Comparison of ENCODE assay signal across 35 cellular contexts in the genomic region with DNA sequence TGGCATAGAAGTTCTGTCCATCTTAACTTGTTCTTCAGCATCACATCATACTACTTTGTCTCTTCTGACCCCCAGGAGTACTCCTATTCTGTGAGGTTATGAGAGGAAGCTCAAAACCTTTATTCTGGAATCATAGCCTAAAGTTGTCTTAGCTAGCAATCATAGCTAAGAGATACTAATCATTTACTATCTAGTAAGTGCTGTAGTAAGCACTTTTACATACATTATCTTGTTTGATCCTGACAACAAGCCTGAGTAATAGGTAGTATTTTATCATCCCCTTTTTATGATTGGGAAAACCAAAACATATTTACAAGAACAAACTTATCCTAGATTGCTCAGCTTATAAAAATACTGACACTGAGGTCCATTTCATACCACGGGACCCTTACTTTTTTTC. TPM values are rescaled to one million over a fixed set of nuclear protein-coding genes. Genes with fewer than 3 reads are reported as not detected.
"Had no signal": no experiment of that assay in that cellular context is flagged by ENCODE, and none has a peak within 500 bp of the region (broad histone marks: within the 10 kb centered on the region; RNA-seq: fewer than 3 reads in every experiment).

No MANE protein-coding gene starts in this region.

- ATAC-seq: activated CD8-positive, alpha-beta T cell treated with anti-CD3 and anti-CD28 coated beads for 36 hours; activated naive CD8-positive, alpha-beta T cell treated with anti-CD3 and anti-CD28 coated beads, Interleukin-2, amount 50 U/mL, for 24 hours; body of pancreas had no signal

- H3K27me3 Mint-ChIP-seq: activated B cell treated with CpG ODN at 0.5 μM for 24 hours; activated naive CD4-positive, alpha-beta T cell treated with anti-CD3 and anti-CD28 coated beads, Interleukin-2, amount 10 ng/mL, durations not matched to agents 7 days and 5 days; activated naive CD4-positive, alpha-beta T cell treated with anti-CD3 and anti-CD28 coated beads, Interleukin-2, amount 50 U/mL, for 24 hours; activated naive CD8-positive, alpha-beta T cell had no signal

- FAIRE-seq: TTC549 had no signal

- H3K36me3 ChIP-seq: ascending aorta, brain microvascular endothelial cell, breast epithelium had no signal

- H3K4me1 Mint-ChIP-seq: activated B cell treated with CpG ODN at 0.5 μM for 24 hours; activated CD4-positive, alpha-beta T cell treated with anti-CD3 and anti-CD28 coated beads, Interleukin-2, amount 10 ng/mL, durations not matched to agents 24 days and 14 days; activated naive CD4-positive, alpha-beta T cell treated with anti-CD3 and anti-CD28 coated beads, Interleukin-2, amount 10 ng/mL, durations not matched to agents 7 days and 5 days; activated naive CD4-positive, alpha-beta T cell treated with anti-CD3 and anti-CD28 coated beads, Interleukin-2, amount 50 U/mL, for 24 hours had no signal

- H3K4me3 ChIP-seq: ascending aorta, body of pancreas, breast epithelium had no signal

- H3K4me3 Mint-ChIP-seq: activated B cell treated with CpG ODN at 0.5 μM for 24 hours; activated CD4-positive, alpha-beta memory T cell treated with anti-CD3 and anti-CD28 coated beads for 36 hours; activated CD4-positive, alpha-beta T cell treated with anti-CD3 and anti-CD28 coated beads, Interleukin-2, amount 10 ng/mL, durations not matched to agents 24 days and 14 days; activated CD8-positive, alpha-beta T cell treated with anti-CD3 and anti-CD28 coated beads for 36 hours; activated naive CD4-positive, alpha-beta T cell treated with anti-CD3 and anti-CD28 coated beads, Interleukin-2, amount 10 ng/mL, durations not matched to agents 7 days and 5 days; activated naive CD4-positive, alpha-beta T cell treated with anti-CD3 and anti-CD28 coated beads, Interleukin-2, amount 50 U/mL, for 24 hours; activated naive CD8-positive, alpha-beta T cell; activated naive CD8-positive, alpha-beta T cell treated with anti-CD3 and anti-CD28 coated beads, Interleukin-2, amount 10 ng/mL, durations not matched to agents 7 days and 5 days; activated naive CD8-positive, alpha-beta T cell treated with anti-CD3 and anti-CD28 coated beads, Interleukin-2, amount 50 U/mL, for 24 hours; activated T-cell treated with anti-CD3 and anti-CD28 coated beads, Interleukin-2, amount 50 U/mL, for 24 hours; T-helper 1 cell treated with Interleukin-12 subunit alpha and Interleukin-12 subunit beta and Interleukin-4 antibody, amounts not matched to agents 30 μg/mL and 1 μg/mL, for 36 hours; T-helper 2 cell treated with Interferon-gamma antibody and Interleukin-4, amounts not matched to agents 5 μg/mL and 100 μg/mL, for 36 hours had no signal

- H3K27me3 ChIP-seq: ascending aorta, body of pancreas, brain microvascular endothelial cell had no signal

- H3K27ac ChIP-seq: ascending aorta, body of pancreas, brain microvascular endothelial cell, breast epithelium, VCaP had no signal

- H3K27ac Mint-ChIP-seq: activated B cell treated with CpG ODN at 0.5 μM for 24 hours; activated CD4-positive, alpha-beta memory T cell treated with anti-CD3 and anti-CD28 coated beads for 36 hours; activated CD4-positive, alpha-beta T cell treated with anti-CD3 and anti-CD28 coated beads, Interleukin-2, amount 10 ng/mL, durations not matched to agents 24 days and 14 days; activated CD8-positive, alpha-beta T cell treated with anti-CD3 and anti-CD28 coated beads for 36 hours; activated naive CD4-positive, alpha-beta T cell treated with anti-CD3 and anti-CD28 coated beads, Interleukin-2, amount 10 ng/mL, durations not matched to agents 7 days and 5 days; activated naive CD4-positive, alpha-beta T cell treated with anti-CD3 and anti-CD28 coated beads, Interleukin-2, amount 50 U/mL, for 24 hours; activated naive CD8-positive, alpha-beta T cell; activated naive CD8-positive, alpha-beta T cell treated with anti-CD3 and anti-CD28 coated beads, Interleukin-2, amount 10 ng/mL, durations not matched to agents 7 days and 5 days; activated naive CD8-positive, alpha-beta T cell treated with anti-CD3 and anti-CD28 coated beads, Interleukin-2, amount 50 U/mL, for 24 hours; activated T-cell treated with anti-CD3 and anti-CD28 coated beads, Interleukin-2, amount 50 U/mL, for 24 hours; activated T-helper 2 cell treated with anti-CD3 and anti-CD28 coated beads, Interferon-gamma antibody, Interleukin-2, Interleukin-4, amounts not matched to agents 10 μg/mL and 5 μg/mL and 100 μg/mL, durations not matched to agents 14 hours and 24 hours and 36 hours; T-helper 1 cell treated with Interleukin-12 subunit alpha and Interleukin-12 subunit beta and Interleukin-4 antibody, amounts not matched to agents 30 μg/mL and 1 μg/mL, for 36 hours; T-helper 2 cell treated with Interferon-gamma antibody and Interleukin-4, amounts not matched to agents 5 μg/mL and 100 μg/mL, for 36 hours had no signal

- H3K9me3 ChIP-seq: body of pancreas had no signal

- H3K4me1 ChIP-seq: ascending aorta, body of pancreas, breast epithelium had no signal

- H3K36me3 Mint-ChIP-seq: activated CD4-positive, alpha-beta memory T cell treated with anti-CD3 and anti-CD28 coated beads for 36 hours; activated naive CD4-positive, alpha-beta T cell treated with anti-CD3 and anti-CD28 coated beads, Interleukin-2, amount 10 ng/mL, durations not matched to agents 7 days and 5 days; activated naive CD4-positive, alpha-beta T cell treated with anti-CD3 and anti-CD28 coated beads, Interleukin-2, amount 50 U/mL, for 24 hours; activated naive CD8-positive, alpha-beta T cell; activated naive CD8-positive, alpha-beta T cell treated with anti-CD3 and anti-CD28 coated beads, Interleukin-2, amount 10 ng/mL, durations not matched to agents 7 days and 5 days had no signal

- DNase-seq: activated B cell treated with CpG ODN at 0.5 μM for 24 hours; activated CD4-positive, alpha-beta memory T cell treated with anti-CD3 and anti-CD28 coated beads for 36 hours; activated CD4-positive, alpha-beta T cell treated with anti-CD3 and anti-CD28 coated beads for 4 hours; activated CD4-positive, alpha-beta T cell treated with anti-CD3 and anti-CD28 coated beads, Interleukin-2, amount 10 ng/mL, durations not matched to agents 24 days and 14 days; activated CD4-positive, alpha-beta T cell treated with anti-CD3 and anti-CD28 coated beads, Interleukin-2, amount 50 U/mL, for 1 hour; activated CD4-positive, alpha-beta T cell treated with anti-CD3 and anti-CD28 coated beads, Interleukin-2, amount 50 U/mL, for 4 hours; activated CD4-positive, CD25-positive, alpha-beta regulatory T cell treated with anti-CD3 and anti-CD28 coated beads, Interleukin-2, amount 50 U/mL, for 72 hours; activated CD8-positive, alpha-beta memory T cell treated with anti-CD3 and anti-CD28 coated beads, Interleukin-2, amount 50 U/mL, for 48 hours; activated CD8-positive, alpha-beta T cell treated with anti-CD3 and anti-CD28 coated beads for 36 hours; activated effector memory CD4-positive, alpha-beta T cell treated with Interleukin-2 at 50 U/mL for 16 hours; activated gamma-delta T cell; activated naive CD4-positive, alpha-beta T cell treated with anti-CD3 and anti-CD28 coated beads, Interleukin-2, amount 10 ng/mL, durations not matched to agents 7 days and 5 days; activated naive CD4-positive, alpha-beta T cell treated with Interleukin-2 at 50 U/mL for 16 hours; activated naive CD8-positive, alpha-beta T cell treated with anti-CD3 and anti-CD28 coated beads, Interleukin-2, amount 10 ng/mL, durations not matched to agents 7 days and 5 days; activated naive CD8-positive, alpha-beta T cell treated with anti-CD3 and anti-CD28 coated beads, Interleukin-2, amount 50 U/mL, for 24 hours; activated T-cell treated with anti-CD3 and anti-CD28 coated beads, Interleukin-2, amount 50 U/mL, for 24 hours; activated T-cell treated with anti-CD3 and anti-CD28 coated beads, Interleukin-2, amount 50 U/mL, for 48 hours; amygdala; anterior cingulate cortex; body of pancreas; brain microvascular endothelial cell; central memory CD4-positive, alpha-beta T cell; T-helper 1 cell; T-helper 2 cell; T-helper 9 cell had no signal

- H3K9me3 Mint-ChIP-seq: activated B cell treated with CpG ODN at 0.5 μM for 24 hours; activated CD4-positive, alpha-beta memory T cell treated with anti-CD3 and anti-CD28 coated beads for 36 hours; activated CD8-positive, alpha-beta T cell treated with anti-CD3 and anti-CD28 coated beads for 36 hours; activated naive CD4-positive, alpha-beta T cell treated with anti-CD3 and anti-CD28 coated beads, Interleukin-2, amount 10 ng/mL, durations not matched to agents 7 days and 5 days; activated naive CD4-positive, alpha-beta T cell treated with anti-CD3 and anti-CD28 coated beads, Interleukin-2, amount 50 U/mL, for 24 hours; activated naive CD8-positive, alpha-beta T cell treated with anti-CD3 and anti-CD28 coated beads, Interleukin-2, amount 50 U/mL, for 24 hours; activated T-helper 2 cell treated with anti-CD3 and anti-CD28 coated beads, Interferon-gamma antibody, Interleukin-2, Interleukin-4, amounts not matched to agents 10 μg/mL and 5 μg/mL and 100 μg/mL, durations not matched to agents 14 hours and 24 hours and 36 hours; T-helper 2 cell treated with Interferon-gamma antibody and Interleukin-4, amounts not matched to agents 5 μg/mL and 100 μg/mL, for 36 hours had no signal

RNA-seq across cellular contexts. Expression of a gene that starts 14.3 kb away (rescaled TPM):
- total RNA-seq: activated B cell treated with CpG ODN at 0.5 μM for 24 hours; activated T-helper 2 cell treated with anti-CD3 and anti-CD28 coated beads, Interferon-gamma antibody, Interleukin-2, Interleukin-4, amounts not matched to agents 10 μg/mL and 5 μg/mL and 100 μg/mL, durations not matched to agents 14 hours and 24 hours and 36 hours; ascending aorta; body of pancreas had no signal
- polyA plus RNA-seq: adipose tissue had no signal
